ENCODE assay signal across 8 cellular contexts in genomic region chr22:21642584-21643448, GRCh38. TPM values are rescaled to one million over a fixed set of nuclear protein-coding genes. Genes with fewer than 3 reads are reported as not detected.
DNase-seq lines count a peak whose midpoint lies in the region; ATAC-seq and TF ChIP-seq lines count a peak whose summit lies in the region.

No MANE protein-coding gene starts in this region.

- intact Hi-C loops in OCI-LY7 (cut with micrococcal nuclease; ENCODE audit: unreplicated experiment), result loop anchor here (1.0 kb wide), 1 partner anchor 14 kb away; no protein-coding TSS in a partner anchor
- intact Hi-C loops in activated T-helper 1 cell treated with anti-CD3 and anti-CD28 coated beads, Interleukin-12 subunit alpha, Interleukin-12 subunit beta, Interleukin-2, Interleukin-4 antibody, amounts not matched to agents 30 ng/mL and 10 ng/mL and 1 ng/mL, durations not matched to agents 14 hours and 24 hours and 36 hours (cut with micrococcal nuclease), result loop anchor here (1.0 to 5.0 kb wide), 5 partner anchors 9 to 641 kb away; partner anchors contain the start of genes THAP7 and UBE2L3

- H3K4me3 Mint-ChIP-seq in activated T-helper 1 cell treated with anti-CD3 and anti-CD28 coated beads, Interleukin-12 subunit alpha, Interleukin-12 subunit beta, Interleukin-2, Interleukin-4 antibody, amounts not matched to agents 30 ng/mL and 10 ng/mL and 1 ng/mL, durations not matched to agents 14 hours and 24 hours and 36 hours, result peak overlapping the region; percentile 90

- H3K27me3 Mint-ChIP-seq in activated T-helper 1 cell treated with anti-CD3 and anti-CD28 coated beads, Interleukin-12 subunit alpha, Interleukin-12 subunit beta, Interleukin-2, Interleukin-4 antibody, amounts not matched to agents 30 ng/mL and 10 ng/mL and 1 ng/mL, durations not matched to agents 14 hours and 24 hours and 36 hours (ENCODE audit: insufficient read depth), result peaks cover 10% of the 10 kb centered on the region

- H3K9me3 ChIP-seq in OCI-LY7 (ENCODE audit: low read length) (no peaks in the 10 kb centered on the region), neutrophil (no peaks in the 10 kb centered on the region)

- H3K4me1 Mint-ChIP-seq in activated T-helper 1 cell treated with anti-CD3 and anti-CD28 coated beads, Interleukin-12 subunit alpha, Interleukin-12 subunit beta, Interleukin-2, Interleukin-4 antibody, amounts not matched to agents 30 ng/mL and 10 ng/mL and 1 ng/mL, durations not matched to agents 14 hours and 24 hours and 36 hours (ENCODE audit: low read depth), result peaks cover 39% of the 10 kb centered on the region

- DNase-seq in Caki2 (ENCODE audit: low read depth) (peak; percentile 74), OCI-LY7 (ENCODE audit: low spot score) (peak; percentile 84), fibroblast of villous mesenchyme (ENCODE audit: low read depth) (peak; percentile 60), pons (ENCODE audit: low spot score) (no peak), NCI-H128 (lab: John Stamatoyannopoulos, UW; ENCODE audit: unreplicated experiment) (no peak)
- peak; percentile 49 for DNase-seq in activated T-helper 1 cell treated with anti-CD3 and anti-CD28 coated beads, Interleukin-12 subunit alpha, Interleukin-12 subunit beta, Interleukin-2, Interleukin-4 antibody, amounts not matched to agents 30 ng/mL and 10 ng/mL and 1 ng/mL, durations not matched to agents 14 hours and 24 hours and 36 hours (ENCODE audit: low spot score)

- no peaks in the 10 kb centered on the region for H3K27me3 ChIP-seq in neutrophil

- peak overlapping the region; percentile 73 for H3K4me2 ChIP-seq in OCI-LY7 (ENCODE audit: low read length)

- peak; percentile 88 for TF ChIP-seq CTCF in OCI-LY7 (conservative IDR thresholded peaks at IDR 0.05; ENCODE audit: low read length)
- TF ChIP-seq CTCF in fibroblast of villous mesenchyme (IDR thresholded peaks at IDR 0.05; ENCODE audit: insufficient read depth, low read depth, low read length), result peak; percentile 63
- TF ChIP-seq CTCF in neutrophil (IDR thresholded peaks at IDR 0.05), result peak; percentile 63

- in situ Hi-C loops in Caki2 (cut with HindIII; ENCODE audit: low pct_unique_long_range_greater_than_20kb, low sequenced_read_pairs), result no loop called here

- H4K20me1 ChIP-seq in OCI-LY7 (ENCODE audit: insufficient read depth, low read length), result no peaks in the 10 kb centered on the region

- peaks cover 21% of the 10 kb centered on the region for H3K36me3 Mint-ChIP-seq in activated T-helper 1 cell treated with anti-CD3 and anti-CD28 coated beads, Interleukin-12 subunit alpha, Interleukin-12 subunit beta, Interleukin-2, Interleukin-4 antibody, amounts not matched to agents 30 ng/mL and 10 ng/mL and 1 ng/mL, durations not matched to agents 14 hours and 24 hours and 36 hours (ENCODE audit: low read depth)

- no peaks in the 10 kb centered on the region for H3K9me2 ChIP-seq in OCI-LY7 (ENCODE audit: insufficient read depth, low read length)

- H3K4me1 ChIP-seq in OCI-LY7 (ENCODE audit: insufficient read depth, low read length, poor library complexity, severe bottlenecking), result peaks cover 19% of the 10 kb centered on the region
- peaks cover 22 to 26% of the 10 kb centered on the region in 2 experiments for H3K4me1 ChIP-seq in neutrophil (ENCODE audit: control insufficient read depth in 1 of 2, insufficient read depth in 1 of 2, low read depth in 1 of 2, low read length in 1 of 2)

- ATAC-seq in HG02938 (IDR thresholded peaks at IDR 0.05; ENCODE audit: unreplicated experiment), result peak; percentile 2

- H3K27ac ChIP-seq in OCI-LY7 (ENCODE audit: low read depth, low read length, poor library complexity, severe bottlenecking), result peak overlapping the region; percentile 35
- H3K27ac ChIP-seq in neutrophil, result peak overlapping the region; percentile 54

- H3K36me3 ChIP-seq in OCI-LY7 (ENCODE audit: insufficient read depth, low read length) (peaks cover 23% of the 10 kb centered on the region; the same call in 1 of the 2 replicates), neutrophil (no peaks in the 10 kb centered on the region)

- H3K9me3 Mint-ChIP-seq in activated T-helper 1 cell treated with anti-CD3 and anti-CD28 coated beads, Interleukin-12 subunit alpha, Interleukin-12 subunit beta, Interleukin-2, Interleukin-4 antibody, amounts not matched to agents 30 ng/mL and 10 ng/mL and 1 ng/mL, durations not matched to agents 14 hours and 24 hours and 36 hours, result no peaks in the 10 kb centered on the region

- BruUV-seq in OCI-LY7 (replicated peaks; lab: Mats Ljungman, UMichigan), result TSS peak; percentile 55

- POLR2A ChIA-PET in OCI-LY7 (lab: Charles Lee), result interaction anchor here (0.6 to 2.9 kb wide), 7 partner anchors 9 to 404 kb away, joined by 3 to 17 read pairs (median 7); partner anchors contain the start of genes CCDC116 and YDJC

- H3K79me2 ChIP-seq in OCI-LY7 (ENCODE audit: insufficient read depth, low read depth, low read length), result no peaks in the 10 kb centered on the region; the same call in 1 of the 2 replicates

- H3K4me3 ChIP-seq in OCI-LY7 (ENCODE audit: low read depth, low read length, poor library complexity, severe bottlenecking) (peak overlapping the region; percentile 83), fibroblast of villous mesenchyme (ENCODE audit: low read depth, low read length) (peak overlapping the region; percentile 86), neutrophil (ENCODE audit: low read depth in 1 of 2, low read length in 1 of 2) (peak overlapping the region; percentile 82 to 86)

- H2AFZ ChIP-seq in OCI-LY7 (ENCODE audit: low read length), result peak overlapping the region; percentile 49; the same call in 1 of the 2 replicates

- peak overlapping the region; percentile 94 for H3K27ac Mint-ChIP-seq in activated T-helper 1 cell treated with anti-CD3 and anti-CD28 coated beads, Interleukin-12 subunit alpha, Interleukin-12 subunit beta, Interleukin-2, Interleukin-4 antibody, amounts not matched to agents 30 ng/mL and 10 ng/mL and 1 ng/mL, durations not matched to agents 14 hours and 24 hours and 36 hours

- CTCF ChIA-PET in OCI-LY7 (lab: Charles Lee; ENCODE audit: unreplicated experiment), result interaction anchor here (0.6 to 2.4 kb wide), 5 partner anchors 11 to 1133 kb away, joined by 3 to 18 read pairs (median 3); partner anchors contain the start of genes CCDC116 and YDJC

RNA-seq across cellular contexts. Expression of gene SDF2L1, which starts 0.7 kb away (rescaled TPM):
- 39.5 and 46.1 TPM in 2 replicates for total RNA-seq in Caki2 (2014; rRNA removed; shearing (Covaris generic); ENCODE audit: low replicate concordance)
- total RNA-seq in OCI-LY7 (2014; rRNA removed; shearing (Covaris generic)), result 66.8 and 89.1 TPM in 2 replicates
- total RNA-seq in OCI-LY7 (2022) (39.6 and 60.5 TPM in 2 replicates), fibroblast of villous mesenchyme (22.0 and 27.7 TPM in 2 replicates)
- 98.8 and 100 TPM in 2 replicates for total RNA-seq in activated T-helper 1 cell treated with anti-CD3 and anti-CD28 coated beads, Interleukin-12 subunit alpha, Interleukin-12 subunit beta, Interleukin-2, Interleukin-4 antibody, amounts not matched to agents 30 ng/mL and 10 ng/mL and 1 ng/mL, durations not matched to agents 14 hours and 24 hours and 36 hours

RNA-seq across cellular contexts. Expression of gene CCDC116, which starts 10.3 kb away (rescaled TPM):
- 0.07 TPM in 1 of 2 replicates, not detected in the other for total RNA-seq in Caki2 (2014; rRNA removed; shearing (Covaris generic); ENCODE audit: low replicate concordance)
- total RNA-seq in OCI-LY7 (2014; rRNA removed; shearing (Covaris generic)), result 1.5 and 1.7 TPM in 2 replicates
- total RNA-seq in OCI-LY7 (2022) (3.1 and 3.5 TPM in 2 replicates), fibroblast of villous mesenchyme (0.32 and 0.43 TPM in 2 replicates)
- total RNA-seq in activated T-helper 1 cell treated with anti-CD3 and anti-CD28 coated beads, Interleukin-12 subunit alpha, Interleukin-12 subunit beta, Interleukin-2, Interleukin-4 antibody, amounts not matched to agents 30 ng/mL and 10 ng/mL and 1 ng/mL, durations not matched to agents 14 hours and 24 hours and 36 hours, result 0.54 and 0.73 TPM in 2 replicates

RNA-seq across cellular contexts. Expression of gene YDJC, which starts 13.0 kb away (rescaled TPM):
- 158 and 165 TPM in 2 replicates for total RNA-seq in Caki2 (2014; rRNA removed; shearing (Covaris generic); ENCODE audit: low replicate concordance)
- total RNA-seq in OCI-LY7 (2014; rRNA removed; shearing (Covaris generic)), result 75.6 and 81.1 TPM in 2 replicates
- total RNA-seq in OCI-LY7 (2022), result 59.0 and 59.3 TPM in 2 replicates
- 51.7 and 51.8 TPM in 2 replicates for total RNA-seq in activated T-helper 1 cell treated with anti-CD3 and anti-CD28 coated beads, Interleukin-12 subunit alpha, Interleukin-12 subunit beta, Interleukin-2, Interleukin-4 antibody, amounts not matched to agents 30 ng/mL and 10 ng/mL and 1 ng/mL, durations not matched to agents 14 hours and 24 hours and 36 hours
- total RNA-seq in fibroblast of villous mesenchyme, result 19.0 and 27.1 TPM in 2 replicates

RNA-seq across cellular contexts. Expression of gene PPIL2, which starts 23.0 kb away (rescaled TPM):
- 13.4 and 15.8 TPM in 2 replicates for total RNA-seq in Caki2 (2014; rRNA removed; shearing (Covaris generic); ENCODE audit: low replicate concordance)
- total RNA-seq in OCI-LY7 (2014; rRNA removed; shearing (Covaris generic)), result 58.5 and 59.9 TPM in 2 replicates
- 86.3 and 92.7 TPM in 2 replicates for total RNA-seq in OCI-LY7 (2022)
- 53.1 and 53.3 TPM in 2 replicates for total RNA-seq in activated T-helper 1 cell treated with anti-CD3 and anti-CD28 coated beads, Interleukin-12 subunit alpha, Interleukin-12 subunit beta, Interleukin-2, Interleukin-4 antibody, amounts not matched to agents 30 ng/mL and 10 ng/mL and 1 ng/mL, durations not matched to agents 14 hours and 24 hours and 36 hours
- total RNA-seq in fibroblast of villous mesenchyme, result 26.8 and 32.2 TPM in 2 replicates

Comparison
In these comparisons a context has a peak if more than half of its experiments do, and no peak if none do; other contexts are left out.
1. DNase-seq: peak in Caki2 (single experiment), OCI-LY7 (single experiment), activated T-helper 1 cell treated with anti-CD3 and anti-CD28 coated beads, Interleukin-12 subunit alpha, Interleukin-12 subunit beta, Interleukin-2, Interleukin-4 antibody, amounts not matched to agents 30 ng/mL and 10 ng/mL and 1 ng/mL, durations not matched to agents 14 hours and 24 hours and 36 hours (single experiment) and fibroblast of villous mesenchyme (single experiment); none in pons (single experiment) and NCI-H128 (single experiment).
2. Peak in every context shown above with its lines, with median percentiles within 50 percentile points of each other: H3K4me3 ChIP-seq and CTCF ChIP-seq.